ENCODE assay signal across 9 cellular contexts in genomic region chr5:68730220-68731010, GRCh38.
DNase-seq lines count a peak whose midpoint lies in the region; ATAC-seq and TF ChIP-seq lines count a peak whose summit lies in the region.
"Had no signal": no experiment of that assay in that cellular context is flagged by ENCODE, and none has a peak within 500 bp of the region (broad histone marks: within the 10 kb centered on the region; RNA-seq: fewer than 3 reads in every experiment).

No MANE protein-coding gene starts in this region.

- no peaks in the 10 kb centered on the region for H3K9me3 ChIP-seq in tibial nerve
- no peaks in the 10 kb centered on the region for H3K9me3 ChIP-seq in Karpas-422 (ENCODE audit: low read length)

- H3K79me2 ChIP-seq in Karpas-422 (ENCODE audit: low read length), result no peaks in the 10 kb centered on the region

- no peak overlapping the region for H3K4me2 ChIP-seq in Karpas-422 (ENCODE audit: low read depth, low read length, poor library complexity, severe bottlenecking)

- H4K20me1 ChIP-seq in Karpas-422 (ENCODE audit: insufficient read depth, low read depth, low read length), result no peaks in the 10 kb centered on the region

- H3K36me3 ChIP-seq in brain microvascular endothelial cell (replicated peaks) (no peaks in the 10 kb centered on the region), kidney epithelial cell (ENCODE audit: control insufficient read depth, insufficient read depth, low read length) (no peaks in the 10 kb centered on the region), tibial nerve (no peaks in the 10 kb centered on the region), Karpas-422 (ENCODE audit: insufficient read depth, low read length) (no peaks in the 10 kb centered on the region)

- H3K27me3 ChIP-seq in brain microvascular endothelial cell (replicated peaks), result no peaks in the 10 kb centered on the region
- H3K27me3 ChIP-seq in kidney epithelial cell (ENCODE audit: control insufficient read depth, insufficient read depth, low read length), result no peaks in the 10 kb centered on the region
- no peaks in the 10 kb centered on the region for H3K27me3 ChIP-seq in tibial nerve
- H3K27me3 ChIP-seq in Karpas-422 (ENCODE audit: low read length), result no peaks in the 10 kb centered on the region

- no peak overlapping the region for H2AFZ ChIP-seq in Karpas-422 (ENCODE audit: low read length)

- no peak for TF ChIP-seq POLR2A in tibial nerve (IDR thresholded peaks at IDR 0.05)

- WGBS in tibial nerve, 2 donors, result 27 to 28% methylated on average over 7 of the region's 7 CpGs

- TF ChIP-seq CTCF in brain microvascular endothelial cell (IDR thresholded peaks at IDR 0.05; ENCODE audit: low read depth, low read length, missing control alignments) (no peak), kidney epithelial cell (IDR thresholded peaks at IDR 0.05; ENCODE audit: insufficient read depth, low read length, poor library complexity, severe bottlenecking) (no peak), tibial nerve (IDR thresholded peaks at IDR 0.05) (no peak)

- no peak overlapping the region for H3K9ac ChIP-seq in Karpas-422 (ENCODE audit: low read length)

- peak; percentile 1 for DNase-seq in NCI-H1092 treated with DMSO at 0.1 percent for 48 hours (lab: John Stamatoyannopoulos, UW)
- no peak for DNase-seq in NCI-H1092 (lab: John Stamatoyannopoulos, UW)
- DNase-seq in brain microvascular endothelial cell, result peak; percentile 88
- DNase-seq in kidney epithelial cell (ENCODE audit: low read depth), result peak; percentile 55
- peak; percentile 14 to 38 for DNase-seq in tibial nerve (ENCODE audit: low spot score in 2 of 2)
- no peak for DNase-seq in Karpas-422
- no peak for DNase-seq in NCI-H187 (lab: John Stamatoyannopoulos, UW)
- DNase-seq: AML-193 had no signal

- H3K27ac ChIP-seq in brain microvascular endothelial cell (no peak overlapping the region), tibial nerve (peak overlapping the region in 1 of 4 donors; percentile 48), Karpas-422 (ENCODE audit: low read length) (no peak overlapping the region)

- ATAC-seq in GM19397 (IDR thresholded peaks at IDR 0.05; ENCODE audit: unreplicated experiment), result no peak

- H3K9me2 ChIP-seq in Karpas-422 (replicated peaks; ENCODE audit: insufficient read depth, low read length), result no peaks in the 10 kb centered on the region

- in situ Hi-C loops in brain microvascular endothelial cell (cut with HindIII; ENCODE audit: low pct_ligation_motif_present, low sequenced_read_pairs), result no loop called here

- H3K4me3 ChIP-seq in brain microvascular endothelial cell (ENCODE audit: low read depth, low read length) (no peak overlapping the region), kidney epithelial cell (ENCODE audit: low read depth, low read length) (no peak overlapping the region), tibial nerve (no peak overlapping the region), Karpas-422 (ENCODE audit: low read length) (no peak overlapping the region)

- peak in 1 of 2 donors; percentile 56 for TF ChIP-seq EP300 in tibial nerve (IDR thresholded peaks at IDR 0.05)

- peaks cover 0 to 14% (median 3%) of the 10 kb centered on the region in 4 donors for H3K4me1 ChIP-seq in tibial nerve
- H3K4me1 ChIP-seq in Karpas-422 (ENCODE audit: low read length), result no peaks in the 10 kb centered on the region

Comparison
In these comparisons a context has a peak if more than half of its experiments do, and no peak if none do; other contexts are left out.
1. DNase-seq: peak in NCI-H1092 treated with DMSO at 0.1 percent for 48 hours (single experiment), brain microvascular endothelial cell (single experiment), kidney epithelial cell (single experiment) and tibial nerve (2 of 2); none in NCI-H1092 (single experiment), Karpas-422 (single experiment) and NCI-H187 (0 of 2).